In the genomic region with DNA sequence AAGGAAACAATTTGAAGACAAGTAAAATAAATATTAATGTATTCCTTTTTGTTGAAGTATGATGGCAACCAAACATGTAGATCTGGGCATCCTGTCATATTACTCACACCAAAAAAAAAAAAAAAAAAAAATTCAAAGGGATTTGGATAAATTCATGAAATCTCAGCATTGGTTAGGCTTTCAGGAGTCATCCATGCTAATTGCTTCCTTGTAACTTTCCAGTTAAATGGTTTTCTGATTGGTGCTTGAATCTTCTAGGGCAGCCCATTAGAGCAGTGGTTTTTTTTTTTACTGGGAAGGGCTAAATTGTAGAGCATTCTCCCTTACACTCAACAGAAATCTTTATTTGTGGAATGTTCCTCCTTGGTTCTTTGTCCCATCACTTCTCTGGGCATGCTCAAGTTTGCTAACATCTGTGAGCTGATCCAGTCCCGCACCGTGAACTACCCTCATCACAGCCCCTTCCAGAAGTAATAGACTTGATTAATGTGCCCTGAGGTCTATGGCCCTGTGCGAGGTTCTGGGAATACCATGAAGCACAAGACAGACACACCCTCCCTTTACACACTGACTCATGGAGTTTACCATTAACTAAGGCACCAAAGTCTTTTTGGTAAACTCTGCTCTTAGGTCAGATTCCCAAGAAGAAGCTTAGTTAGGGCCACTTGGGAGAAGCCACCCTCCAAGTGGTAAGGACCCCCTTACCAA, we compare ENCODE assay signal across 10 cellular contexts. TPM values are rescaled to one million over a fixed set of nuclear protein-coding genes. Genes with fewer than 3 reads are reported as not detected.
DNase-seq lines count a peak whose midpoint lies in the region; ATAC-seq and TF ChIP-seq lines count a peak whose summit lies in the region.
"Had no signal": no experiment of that assay in that cellular context is flagged by ENCODE, and none has a peak within 500 bp of the region (broad histone marks: within the 10 kb centered on the region; RNA-seq: fewer than 3 reads in every experiment).

No MANE protein-coding gene starts in this region.

- no peaks in the 10 kb centered on the region for H3F3A ChIP-seq in PC-3 (ENCODE audit: low read length, unreplicated experiment)

- H3K27me3 Mint-ChIP-seq in progenitor cell of endocrine pancreas (no peaks in the 10 kb centered on the region), mesothelial cell of epicardium (ENCODE audit: low read depth) (no peaks in the 10 kb centered on the region)

- H3K36me3 Mint-ChIP-seq in progenitor cell of endocrine pancreas (ENCODE audit: insufficient read depth): peaks cover 9% of the 10 kb centered on the region
- peaks cover 2% of the 10 kb centered on the region for H3K36me3 Mint-ChIP-seq in mesothelial cell of epicardium

- ATAC-seq in PC-3 (peak; percentile 90), esophagus mucosa (peak; percentile 63)

- no peak overlapping the region for H3K4me3 ChIP-seq in PC-3 (ENCODE audit: low read length)

- no peaks in the 10 kb centered on the region for H3K9me3 ChIP-seq in PC-3 (ENCODE audit: low read length)

- no peaks in the 10 kb centered on the region for H4K20me1 ChIP-seq in PC-3 (ENCODE audit: low read length)

- peak overlapping the region; percentile 67 for H3K27ac ChIP-seq in PC-3 (ENCODE audit: low read length)

- TF ChIP-seq CTCF in PC-3 (conservative IDR thresholded peaks at IDR 0.05; ENCODE audit: low read depth, low read length) (no peak), progenitor cell of endocrine pancreas (IDR thresholded peaks at IDR 0.05; ENCODE audit: unreplicated experiment) (no peak), mesothelial cell of epicardium (IDR thresholded peaks at IDR 0.05; ENCODE audit: unreplicated experiment) (no peak)

- no peak overlapping the region for H2AFZ ChIP-seq in PC-3 (ENCODE audit: low read length)

- H3K4me1 Mint-ChIP-seq in progenitor cell of endocrine pancreas (ENCODE audit: low read depth) (peaks cover 38% of the 10 kb centered on the region), mesothelial cell of epicardium (peaks cover 8% of the 10 kb centered on the region)

- intact Hi-C loops in PC-3 (cut with micrococcal nuclease): no loop called here

- POLR2A ChIA-PET in PC-3 (lab: Charles Lee; ENCODE audit: unreplicated experiment): no interaction called here

- H3K4me3 Mint-ChIP-seq in progenitor cell of endocrine pancreas (ENCODE audit: low read depth) (no peak overlapping the region), mesothelial cell of epicardium (no peak overlapping the region)

- H3K27ac Mint-ChIP-seq in progenitor cell of endocrine pancreas: peak overlapping the region; percentile 78
- H3K27ac Mint-ChIP-seq in mesothelial cell of epicardium: no peak overlapping the region

- BruUV-seq in PC-3 (replicated peaks; lab: Mats Ljungman, UMichigan): no TSS peak

- H3K36me3 ChIP-seq in PC-3 (ENCODE audit: low read depth, low read length): no peaks in the 10 kb centered on the region; the same call in 1 of the 2 replicates

- H3K4me1 ChIP-seq in PC-3 (ENCODE audit: insufficient read depth, low read length): peaks cover 10% of the 10 kb centered on the region

- peak overlapping the region; percentile 40; the same call in 1 of the 2 replicates for H3K9ac ChIP-seq in PC-3 (ENCODE audit: low read length)

- H3K9me2 ChIP-seq in PC-3 (replicated peaks; ENCODE audit: low read length): no peaks in the 10 kb centered on the region

- H3K27me3 ChIP-seq in PC-3 (ENCODE audit: low read length): no peaks in the 10 kb centered on the region

- no peaks in the 10 kb centered on the region for H3K9me3 Mint-ChIP-seq in progenitor cell of endocrine pancreas (ENCODE audit: low read depth)
- no peaks in the 10 kb centered on the region for H3K9me3 Mint-ChIP-seq in mesothelial cell of epicardium
- H3K9me3 Mint-ChIP-seq: activated naive CD4-positive, alpha-beta T cell treated with anti-CD3 and anti-CD28 coated beads, Interleukin-2, amount 50 U/mL, for 72 hours had no signal

- DNase-seq in GM03348 (ENCODE audit: low spot score): peak; percentile 24
- DNase-seq in PC-3: peak; percentile 35
- no peak for DNase-seq in progenitor cell of endocrine pancreas (ENCODE audit: low spot score, unreplicated experiment)
- no peak for DNase-seq in mesothelial cell of epicardium (ENCODE audit: low spot score in 2 of 2, unreplicated experiment in 2 of 2)
- no peak for DNase-seq in DMS114 treated with DMSO at 0.1 percent for 48 hours (lab: John Stamatoyannopoulos, UW; ENCODE audit: unreplicated experiment)
- DNase-seq in NCI-H1092 treated with DMSO at 0.1 percent for 48 hours (lab: John Stamatoyannopoulos, UW): no peak
- DNase-seq in NK-92 treated with Interleukin-12 subunit alpha and Interleukin-12 subunit beta, amount 100 ng/mL, for 24 hours (lab: John Stamatoyannopoulos, UW): no peak
- DNase-seq: NCI-H1694 had no signal

- peak overlapping the region; percentile 35 for H3K4me2 ChIP-seq in PC-3 (ENCODE audit: low read length)

- no peaks in the 10 kb centered on the region for H3K79me2 ChIP-seq in PC-3 (ENCODE audit: low read length)

- CTCF ChIA-PET in PC-3 (lab: Charles Lee): no interaction called here

RNA-seq across cellular contexts. Expression of gene RGS3, which starts 56.0 kb away (rescaled TPM):
- total RNA-seq in PC-3 (2014; rRNA removed) (26.3 and 30.8 TPM in 2 replicates), esophagus mucosa (22.8 TPM), progenitor cell of endocrine pancreas (39.3 and 44.2 TPM in 2 replicates), mesothelial cell of epicardium (24.9 to 26.6 TPM (median 26.3 TPM) in 3 replicates)

Comparison
In these comparisons a context has a peak if more than half of its experiments do, and no peak if none do; other contexts are left out.
1. DNase-seq: peak in GM03348 (single experiment) and PC-3 (single experiment); none in progenitor cell of endocrine pancreas (single experiment), mesothelial cell of epicardium (0 of 2), DMS114 treated with DMSO at 0.1 percent for 48 hours (single experiment), NCI-H1092 treated with DMSO at 0.1 percent for 48 hours (single experiment) and NK-92 treated with Interleukin-12 subunit alpha and Interleukin-12 subunit beta, amount 100 ng/mL, for 24 hours (single experiment).